In the genomic region with DNA sequence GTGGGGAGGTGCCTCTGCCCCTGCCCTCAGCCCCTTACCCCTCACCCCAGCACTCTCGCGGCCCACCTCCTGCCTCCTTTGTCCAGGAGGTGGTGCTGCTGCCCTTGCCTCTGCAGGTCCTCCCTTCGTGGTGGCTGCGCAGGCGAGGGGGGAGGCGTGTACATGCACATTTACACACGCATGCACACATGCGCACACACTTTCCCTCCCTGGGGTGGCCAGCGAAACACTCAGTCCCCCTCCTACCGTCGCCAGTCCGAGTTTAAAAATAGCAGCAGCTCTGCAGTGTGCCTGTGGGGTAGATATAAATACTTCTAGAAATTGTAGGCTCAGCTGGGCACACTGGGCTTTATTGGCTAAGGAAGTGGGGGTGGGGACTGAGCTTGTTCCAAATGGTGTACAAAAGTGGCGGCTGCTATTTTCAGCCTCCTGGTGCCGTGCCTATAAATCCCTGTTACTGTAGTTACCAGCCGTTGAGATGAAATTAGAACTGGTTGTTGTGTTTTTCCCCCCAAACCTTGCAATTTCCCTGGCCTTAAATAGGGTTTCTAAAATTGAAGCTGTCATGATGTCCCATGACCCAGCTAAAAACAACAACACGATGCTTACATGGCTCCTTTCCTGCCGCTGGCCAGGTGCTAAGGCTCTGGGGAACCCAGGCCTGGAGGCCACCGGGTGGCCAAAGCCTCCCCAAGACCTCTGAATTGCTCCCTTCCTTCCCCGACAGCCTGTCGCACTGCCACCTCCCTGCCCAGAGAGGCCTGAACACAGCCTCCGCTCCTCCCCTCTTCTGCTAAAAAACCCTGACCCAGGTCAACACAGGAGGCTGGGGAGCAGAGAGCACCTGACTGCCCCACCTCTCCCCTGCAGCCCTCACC, we compare ENCODE assay signal across 8 cellular contexts.
DNase-seq lines count a peak whose midpoint lies in the region; TF ChIP-seq lines count a peak whose summit lies in the region.

No MANE protein-coding gene starts in this region.

- DNase-seq in AG08396 (ENCODE audit: low spot score) (peak; percentile 83), NCI-H1694 treated with DMSO at 0.1 percent for 48 hours (lab: John Stamatoyannopoulos, UW) (peak; percentile 28), coronary artery (ENCODE audit: low spot score) (peak; percentile 95), EL (no peak), glomerular visceral epithelial cell (ENCODE audit: extremely low spot score) (no peak), kidney glomerular epithelial cell (lab: John Stamatoyannopoulos, UW) (no peak)
- no peak for DNase-seq in activated T-cell treated with anti-CD3 and anti-CD28 coated beads, Interleukin-2, amount 50 U/mL, for 24 hours

- H3K9ac ChIP-seq in muscle layer of colon (ENCODE audit: low read length), result no peak overlapping the region

- H3K27me3 Mint-ChIP-seq in activated T-cell treated with anti-CD3 and anti-CD28 coated beads, Interleukin-2, amount 50 U/mL, for 24 hours, result no peaks in the 10 kb centered on the region

- H3K36me3 ChIP-seq in muscle layer of colon (ENCODE audit: insufficient read depth, low read length), result no peaks in the 10 kb centered on the region

- no peak overlapping the region for H3K27ac Mint-ChIP-seq in activated T-cell treated with anti-CD3 and anti-CD28 coated beads, Interleukin-2, amount 50 U/mL, for 24 hours

- no peak overlapping the region for H3K4me3 Mint-ChIP-seq in activated T-cell treated with anti-CD3 and anti-CD28 coated beads, Interleukin-2, amount 50 U/mL, for 24 hours

- peak; percentile 77 for TF ChIP-seq CTCF in coronary artery (IDR thresholded peaks at IDR 0.05)

- H3K4me1 ChIP-seq in muscle layer of colon (ENCODE audit: insufficient read depth, low read length), result peaks cover 22% of the 10 kb centered on the region

- peaks cover 84% of the 10 kb centered on the region for H3K36me3 Mint-ChIP-seq in activated T-cell treated with anti-CD3 and anti-CD28 coated beads, Interleukin-2, amount 50 U/mL, for 24 hours (ENCODE audit: low read depth)

- H3K4me1 Mint-ChIP-seq in activated T-cell treated with anti-CD3 and anti-CD28 coated beads, Interleukin-2, amount 50 U/mL, for 24 hours (ENCODE audit: low read depth), result no peaks in the 10 kb centered on the region

- no peaks in the 10 kb centered on the region for H3K9me3 ChIP-seq in muscle layer of colon (ENCODE audit: low read length)

- H3K27ac ChIP-seq in coronary artery (peak overlapping the region; percentile 95 to 99), muscle layer of colon (ENCODE audit: low read depth, low read length) (peak overlapping the region; percentile 44)

- H3K9me3 Mint-ChIP-seq in activated T-cell treated with anti-CD3 and anti-CD28 coated beads, Interleukin-2, amount 50 U/mL, for 24 hours, result no peaks in the 10 kb centered on the region

- H3K27me3 ChIP-seq in muscle layer of colon (ENCODE audit: control insufficient read depth in 1 of 2, insufficient read depth in 2 of 2, low read length in 2 of 2), result no peaks in the 10 kb centered on the region

- H3K4me3 ChIP-seq in coronary artery (peak overlapping the region; percentile 37), muscle layer of colon (ENCODE audit: low read depth in 1 of 2, low read length in 2 of 2) (no peak overlapping the region)

Comparison
In these comparisons a context has a peak if more than half of its experiments do, and no peak if none do; other contexts are left out.
1. DNase-seq: peak in AG08396 (single experiment), NCI-H1694 treated with DMSO at 0.1 percent for 48 hours (single experiment) and coronary artery (single experiment); none in activated T-cell treated with anti-CD3 and anti-CD28 coated beads, Interleukin-2, amount 50 U/mL, for 24 hours (single experiment), EL (single experiment), glomerular visceral epithelial cell (single experiment) and kidney glomerular epithelial cell (single experiment).